ENCODE assay signal across 8 cellular contexts in the genomic region with DNA sequence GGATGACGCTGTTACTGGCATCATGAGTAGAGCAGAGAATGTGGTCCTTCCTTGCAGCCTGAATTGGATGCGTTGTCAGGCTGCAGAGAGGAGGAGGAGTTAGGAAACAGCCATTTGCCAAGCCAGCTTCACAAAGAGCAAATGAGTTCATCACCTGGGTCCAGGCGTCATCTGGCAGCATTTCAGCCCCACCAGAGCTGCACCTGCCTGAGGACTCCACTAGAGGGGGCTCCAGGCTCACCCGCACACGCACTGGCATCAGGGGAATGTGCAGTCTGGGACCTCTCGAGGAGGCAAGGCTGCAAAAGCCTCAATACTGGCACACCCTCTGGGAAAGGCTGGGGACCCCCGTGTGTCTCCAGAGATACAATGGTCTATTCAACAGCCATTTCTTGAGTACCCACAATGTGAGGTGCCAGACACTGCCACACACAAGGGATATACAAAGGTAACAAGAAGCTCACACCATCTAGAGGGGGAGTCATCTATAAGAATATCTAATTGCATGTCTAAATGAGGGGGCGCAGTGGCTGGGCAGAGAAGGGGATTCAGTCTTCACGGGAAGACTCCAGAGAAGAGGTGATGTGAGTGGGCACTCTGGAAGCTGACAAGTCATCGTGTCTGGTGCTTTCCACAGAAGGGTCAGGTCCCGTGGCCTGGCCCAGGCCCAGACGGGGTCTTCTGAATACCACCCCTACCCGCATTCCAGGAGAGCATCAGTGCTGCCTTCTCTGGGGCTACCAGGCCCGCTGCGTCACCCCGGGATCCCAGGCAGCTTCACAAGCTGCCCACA. TPM values are rescaled to one million over a fixed set of nuclear protein-coding genes. Genes with fewer than 3 reads are reported as not detected.
DNase-seq lines count a peak whose midpoint lies in the region; ATAC-seq and TF ChIP-seq lines count a peak whose summit lies in the region.

No MANE protein-coding gene starts in this region.

- H3F3A ChIP-seq in SK-N-SH (replicated peaks; ENCODE audit: insufficient read depth) = no peaks in the 10 kb centered on the region

- ATAC-seq in GM21381 (IDR thresholded peaks at IDR 0.05; ENCODE audit: unreplicated experiment) = no peak
- no peak for ATAC-seq in GM18858 (IDR thresholded peaks at IDR 0.05; ENCODE audit: unreplicated experiment)

- H3K9ac ChIP-seq in SK-N-SH = no peak overlapping the region

- no peaks in the 10 kb centered on the region for H4K20me1 ChIP-seq in SK-N-SH (ENCODE audit: insufficient read depth)

- H3K4me2 ChIP-seq in SK-N-SH = no peak overlapping the region

- H2AFZ ChIP-seq in SK-N-SH (ENCODE audit: low read depth) = no peak overlapping the region

- intact Hi-C loops in posterior vena cava (cut with DNase I) = loop anchor here (5.0 to 10.0 kb wide), 3 partner anchors 68 to 877 kb away; no protein-coding TSS in a partner anchor

- H3K27ac ChIP-seq in SK-N-SH (ENCODE audit: low read depth in 2 of 2, low read length in 1 of 2) = no peak overlapping the region
- no peak overlapping the region for H3K27ac ChIP-seq in cardiac muscle cell

- WGBS in SK-N-SH (ENCODE audit: low lambda C conversion rate) = 58% methylated on average over 8 of the region's 16 CpGs

- H3K27me3 ChIP-seq in SK-N-SH (ENCODE audit: insufficient read depth) = no peaks in the 10 kb centered on the region
- H3K27me3 ChIP-seq in cardiac muscle cell = peaks cover 41% of the 10 kb centered on the region

- CTCF ChIA-PET in SK-N-SH (lab: Yijun Ruan, JAX) = interaction anchor here (0.5 to 26.4 kb wide), 66 partner anchors 11 to 300 kb away, joined by 3 to 756 read pairs (median 5); a partner anchor contains a TSS

- no peaks in the 10 kb centered on the region for H3K9me3 ChIP-seq in SK-N-SH
- H3K9me3 ChIP-seq in cardiac muscle cell (ENCODE audit: low read depth) = no peaks in the 10 kb centered on the region

- no peak for TF ChIP-seq EP300 in SK-N-SH (IDR thresholded peaks at IDR 0.05; ENCODE audit: borderline replicate concordance in 1 of 2, low read depth in 1 of 2, low read length in 1 of 2)

- H3K4me3 ChIP-seq in SK-N-SH (ENCODE audit: low read depth in 2 of 2, low read length in 1 of 2) = no peak overlapping the region; a peak in 1 of 4 replicates
- H3K4me3 ChIP-seq in cardiac muscle cell = no peak overlapping the region

- peak; percentile 93 for TF ChIP-seq CTCF in GM10266 (IDR thresholded peaks at IDR 0.05; ENCODE audit: control insufficient read depth, insufficient read depth, low read depth, missing control alignments)
- TF ChIP-seq CTCF in SK-N-SH (IDR thresholded peaks at IDR 0.05) = peak; percentile 98
- peak; percentile 100 for TF ChIP-seq CTCF in cardiac muscle cell (IDR thresholded peaks at IDR 0.05; ENCODE audit: low read depth, low read length)

- POLR2A ChIA-PET in SK-N-SH (lab: Yijun Ruan, JAX) = interaction anchor here (0.6 to 0.9 kb wide), 2 partner anchors 72 to 73 kb away, joined by 3 to 7 read pairs; no protein-coding TSS in a partner anchor

- peak; percentile 99 for TF ChIP-seq RAD21 in SK-N-SH (IDR thresholded peaks at IDR 0.05; ENCODE audit: low read length)

- H3K4me1 ChIP-seq in SK-N-SH (ENCODE audit: control insufficient read depth in 1 of 2, insufficient read depth in 2 of 2, low read depth in 1 of 2, low read length in 1 of 2) = peaks cover 0 to 2% of the 10 kb centered on the region in 2 experiments; a peak in 2 of 4 replicates
- no peaks in the 10 kb centered on the region for H3K4me1 ChIP-seq in cardiac muscle cell (ENCODE audit: low read depth)

- no peaks in the 10 kb centered on the region for H3K9me2 ChIP-seq in SK-N-SH

- DNase-seq in GM10266 (ENCODE audit: extremely low spot score) (peak; percentile 85), NCI-H1092 (lab: John Stamatoyannopoulos, UW) (peak; percentile 48), SK-N-SH (peak; percentile 95), amniotic epithelial cell (ENCODE audit: low read depth) (peak; percentile 67), cardiac muscle cell (ENCODE audit: low read depth in 1 of 2, low spot score in 1 of 2) (peak; percentile 83 to 84), posterior vena cava (ENCODE audit: low spot score) (peak; percentile 89)

- H3K79me2 ChIP-seq in SK-N-SH (ENCODE audit: insufficient read depth) = no peaks in the 10 kb centered on the region

- no peaks in the 10 kb centered on the region for H3K36me3 ChIP-seq in SK-N-SH (replicated peaks in 1 of 2; ENCODE audit: control insufficient read depth in 1 of 2, insufficient read depth in 2 of 2, low read length in 1 of 2)
- H3K36me3 ChIP-seq in cardiac muscle cell = no peaks in the 10 kb centered on the region

TF ChIP-seq in SK-N-SH, 30 proteins besides CTCF, POLR2A, EP300 and RAD21:
- no peak for TF ChIP-seq POLR2AphosphoS5 (IDR thresholded peaks at IDR 0.05; ENCODE audit: low read depth, low read length)
- TF ChIP-seq CHD2 (IDR thresholded peaks at IDR 0.05; ENCODE audit: low read length, partially characterized antibody) = no peak
- no peak for TF ChIP-seq FOXJ3 (CRISPR knock-in tag; IDR thresholded peaks at IDR 0.05)
- TF ChIP-seq GABPA (IDR thresholded peaks at IDR 0.05; ENCODE audit: low read depth) = no peak
- TF ChIP-seq RXRA (IDR thresholded peaks at IDR 0.05; ENCODE audit: borderline replicate concordance, low read depth) = no peak
- TF ChIP-seq YY1 (IDR thresholded peaks at IDR 0.05; ENCODE audit: low read depth) = no peak
- TF ChIP-seq, protein P1, sequence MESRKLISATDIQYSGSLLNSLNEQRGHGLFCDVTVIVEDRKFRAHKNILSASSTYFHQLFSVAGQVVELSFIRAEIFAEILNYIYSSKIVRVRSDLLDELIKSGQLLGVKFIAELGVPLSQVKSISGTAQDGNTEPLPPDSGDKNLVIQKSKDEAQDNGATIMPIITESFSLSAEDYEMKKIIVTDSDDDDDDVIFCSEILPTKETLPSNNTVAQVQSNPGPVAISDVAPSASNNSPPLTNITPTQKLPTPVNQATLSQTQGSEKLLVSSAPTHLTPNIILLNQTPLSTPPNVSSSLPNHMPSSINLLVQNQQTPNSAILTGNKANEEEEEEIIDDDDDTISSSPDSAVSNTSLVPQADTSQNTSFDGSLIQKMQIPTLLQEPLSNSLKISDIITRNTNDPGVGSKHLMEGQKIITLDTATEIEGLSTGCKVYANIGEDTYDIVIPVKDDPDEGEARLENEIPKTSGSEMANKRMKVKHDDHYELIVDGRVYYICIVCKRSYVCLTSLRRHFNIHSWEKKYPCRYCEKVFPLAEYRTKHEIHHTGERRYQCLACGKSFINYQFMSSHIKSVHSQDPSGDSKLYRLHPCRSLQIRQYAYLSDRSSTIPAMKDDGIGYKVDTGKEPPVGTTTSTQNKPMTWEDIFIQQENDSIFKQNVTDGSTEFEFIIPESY (IDR thresholded peaks at IDR 0.05; ENCODE audit: borderline replicate concordance, low read depth) = no peak
- peak; percentile 98 for TF ChIP-seq SMC3 (IDR thresholded peaks at IDR 0.05; ENCODE audit: low read depth, low read length)

RNA-seq across cellular contexts. Expression of a gene that starts 53.5 kb away (rescaled TPM):
- polyA plus RNA-seq in SK-N-SH (2012; rRNA removed) = 0.02 and 0.03 TPM in 2 replicates
- polyA plus RNA-seq in SK-N-SH (2012; cell fraction: cytosol; rRNA removed) = 0.01 and 0.03 TPM in 2 replicates
- 0.06 and 0.19 TPM in 2 replicates for polyA plus RNA-seq in SK-N-SH (2012; cell fraction: nucleus; rRNA removed)
- total RNA-seq in cardiac muscle cell = 0.35 TPM in 1 of 2 replicates, not detected in the other
- polyA plus RNA-seq in cardiac muscle cell = 0.06 TPM in 1 of 2 replicates, not detected in the other
- under 1 TPM; 0.14 to 0.28 TPM for total RNA-seq in posterior vena cava
